1 cellular context compared by ENCODE assay signal in genomic region chr2:10475221-10475722, GRCh38.
TF ChIP-seq lines count a peak whose summit lies in the region.

No MANE protein-coding gene starts in this region.

TF ChIP-seq in HepG2, 621 proteins besides CTCF, POLR2A, EP300 and RAD21 (continued from another document):
- TF ChIP-seq ZNF687 (CRISPR knock-in tag; IDR thresholded peaks at IDR 0.05) (peak; percentile 74), ZNF274 (CRISPR knock-in tag; IDR thresholded peaks at IDR 0.05) (0 out of 2 replicates have a peak, but pooled peaks have one; percentile 17), SIN3A (IDR thresholded peaks at IDR 0.05; ENCODE audit: borderline replicate concordance, low read depth, low read length) (no peak), ZNF766 (CRISPR knock-in tag; IDR thresholded peaks at IDR 0.05; ENCODE audit: borderline replicate concordance) (no peak), ZFX (CRISPR knock-in tag; IDR thresholded peaks at IDR 0.05; ENCODE audit: low read depth) (peak; percentile 68), ZMYM3 (CRISPR knock-in tag; IDR thresholded peaks at IDR 0.05) (peak; percentile 47), POGZ (CRISPR knock-in tag; IDR thresholded peaks at IDR 0.05) (0 out of 2 replicates have a peak, but pooled peaks have one; percentile 25), ZBTB38 (CRISPR knock-in tag; IDR thresholded peaks at IDR 0.05) (peak; percentile 77), RARA (CRISPR knock-in tag; IDR thresholded peaks at IDR 0.05) (peak; percentile 21; the same call in 1 of the 2 replicates), SOX6 (IDR thresholded peaks at IDR 0.05) (no peak), SOX6 (CRISPR knock-in tag; IDR thresholded peaks at IDR 0.05) (0 out of 2 replicates have a peak, but pooled peaks have one; percentile 24), MATR3 (CRISPR knock-in tag; IDR thresholded peaks at IDR 0.05) (no peak), TCF12 (IDR thresholded peaks at IDR 0.05) (no peak), TCF12 (CRISPR knock-in tag; IDR thresholded peaks at IDR 0.05) (peak; percentile 62; the same call in 1 of the 2 replicates), ZNF180 (CRISPR knock-in tag; IDR thresholded peaks at IDR 0.05; ENCODE audit: borderline replicate concordance, low read depth) (no peak), MTA1 (CRISPR knock-in tag; IDR thresholded peaks at IDR 0.05; ENCODE audit: borderline replicate concordance) (0 out of 2 replicates have a peak, but pooled peaks have one; percentile 19), ARNTL (CRISPR knock-in tag; IDR thresholded peaks at IDR 0.05) (0 out of 2 replicates have a peak, but pooled peaks have one; percentile 19), MXD4 (CRISPR knock-in tag; IDR thresholded peaks at IDR 0.05) (no peak), KDM5B (CRISPR knock-in tag; IDR thresholded peaks at IDR 0.05; ENCODE audit: borderline replicate concordance) (peak; percentile 52; the same call in 1 of the 2 replicates), ZNF614 (CRISPR knock-in tag; IDR thresholded peaks at IDR 0.05; ENCODE audit: borderline replicate concordance) (no peak), ZNF709 (CRISPR knock-in tag; IDR thresholded peaks at IDR 0.05) (0 out of 2 replicates have a peak, but pooled peaks have one; percentile 6), ZBTB21 (CRISPR knock-in tag; IDR thresholded peaks at IDR 0.05) (no peak), GABPB1 (CRISPR knock-in tag; IDR thresholded peaks at IDR 0.05) (peak; percentile 30; the same call in 1 of the 2 replicates), ZNF441 (CRISPR knock-in tag; IDR thresholded peaks at IDR 0.05; ENCODE audit: borderline replicate concordance) (peak; percentile 41; the same call in 1 of the 2 replicates), ZNF292 (CRISPR knock-in tag; IDR thresholded peaks at IDR 0.05; ENCODE audit: borderline replicate concordance, low read depth) (0 out of 2 replicates have a peak, but pooled peaks have one; percentile 23)
- TF ChIP-seq, protein P1, sequence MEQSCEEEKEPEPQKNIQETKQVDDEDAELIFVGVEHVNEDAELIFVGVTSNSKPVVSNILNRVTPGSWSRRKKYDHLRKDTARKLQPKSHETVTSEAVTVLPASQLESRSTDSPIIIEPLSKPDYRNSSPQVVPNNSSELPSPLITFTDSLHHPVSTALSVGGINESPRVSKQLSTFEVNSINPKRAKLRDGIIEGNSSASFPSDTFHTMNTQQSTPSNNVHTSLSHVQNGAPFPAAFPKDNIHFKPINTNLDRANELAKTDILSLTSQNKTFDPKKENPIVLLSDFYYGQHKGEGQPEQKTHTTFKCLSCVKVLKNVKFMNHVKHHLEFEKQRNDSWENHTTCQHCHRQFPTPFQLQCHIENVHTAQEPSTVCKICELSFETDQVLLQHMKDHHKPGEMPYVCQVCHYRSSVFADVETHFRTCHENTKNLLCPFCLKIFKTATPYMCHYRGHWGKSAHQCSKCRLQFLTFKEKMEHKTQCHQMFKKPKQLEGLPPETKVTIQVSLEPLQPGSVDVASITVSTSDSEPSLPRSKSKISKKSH (CRISPR knock-in tag; IDR thresholded peaks at IDR 0.05; ENCODE audit: borderline replicate concordance): 0 out of 2 replicates have a peak, but pooled peaks have one; percentile 29
- TF ChIP-seq, protein P2, sequence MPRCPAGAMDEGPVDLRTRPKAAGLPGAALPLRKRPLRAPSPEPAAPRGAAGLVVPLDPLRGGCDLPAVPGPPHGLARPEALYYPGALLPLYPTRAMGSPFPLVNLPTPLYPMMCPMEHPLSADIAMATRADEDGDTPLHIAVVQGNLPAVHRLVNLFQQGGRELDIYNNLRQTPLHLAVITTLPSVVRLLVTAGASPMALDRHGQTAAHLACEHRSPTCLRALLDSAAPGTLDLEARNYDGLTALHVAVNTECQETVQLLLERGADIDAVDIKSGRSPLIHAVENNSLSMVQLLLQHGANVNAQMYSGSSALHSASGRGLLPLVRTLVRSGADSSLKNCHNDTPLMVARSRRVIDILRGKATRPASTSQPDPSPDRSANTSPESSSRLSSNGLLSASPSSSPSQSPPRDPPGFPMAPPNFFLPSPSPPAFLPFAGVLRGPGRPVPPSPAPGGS (CRISPR knock-in tag; IDR thresholded peaks at IDR 0.05): 0 out of 2 replicates have a peak, but pooled peaks have one; percentile 24
- TF ChIP-seq, protein P3, sequence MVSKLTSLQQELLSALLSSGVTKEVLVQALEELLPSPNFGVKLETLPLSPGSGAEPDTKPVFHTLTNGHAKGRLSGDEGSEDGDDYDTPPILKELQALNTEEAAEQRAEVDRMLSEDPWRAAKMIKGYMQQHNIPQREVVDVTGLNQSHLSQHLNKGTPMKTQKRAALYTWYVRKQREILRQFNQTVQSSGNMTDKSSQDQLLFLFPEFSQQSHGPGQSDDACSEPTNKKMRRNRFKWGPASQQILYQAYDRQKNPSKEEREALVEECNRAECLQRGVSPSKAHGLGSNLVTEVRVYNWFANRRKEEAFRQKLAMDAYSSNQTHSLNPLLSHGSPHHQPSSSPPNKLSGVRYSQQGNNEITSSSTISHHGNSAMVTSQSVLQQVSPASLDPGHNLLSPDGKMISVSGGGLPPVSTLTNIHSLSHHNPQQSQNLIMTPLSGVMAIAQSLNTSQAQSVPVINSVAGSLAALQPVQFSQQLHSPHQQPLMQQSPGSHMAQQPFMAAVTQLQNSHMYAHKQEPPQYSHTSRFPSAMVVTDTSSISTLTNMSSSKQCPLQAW (CRISPR knock-in tag; IDR thresholded peaks at IDR 0.05): 0 out of 2 replicates have a peak, but pooled peaks have one; percentile 16
